In the genomic region with DNA sequence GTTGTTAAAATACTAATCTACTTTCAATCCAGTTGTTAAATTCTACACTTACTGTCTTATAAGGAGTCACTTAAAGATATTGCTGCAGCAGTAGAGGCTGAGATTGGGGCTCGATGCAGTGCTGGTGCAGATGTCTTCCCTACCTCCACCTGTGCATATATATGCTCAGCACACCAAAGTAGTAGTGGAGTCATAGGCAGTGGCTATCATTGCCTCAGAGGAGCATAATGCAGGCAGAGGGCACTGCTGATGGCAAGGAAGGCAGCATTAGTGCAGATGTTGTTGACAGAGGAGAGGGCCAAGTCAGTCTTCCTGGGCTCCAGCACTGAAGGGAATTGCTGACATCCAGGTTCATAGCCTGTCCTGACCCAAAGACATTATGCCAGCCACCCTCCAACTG, we compare ENCODE assay signal across 8 cellular contexts. TPM values are rescaled to one million over a fixed set of nuclear protein-coding genes. Genes with fewer than 3 reads are reported as not detected.
"Had no signal": no experiment of that assay in that cellular context is flagged by ENCODE, and none has a peak within 500 bp of the region (broad histone marks: within the 10 kb centered on the region; RNA-seq: fewer than 3 reads in every experiment).

No MANE protein-coding gene starts in this region.

- DNase-seq: GM23248, GOT3, H7, HFFc6 had no signal

- H3K9ac ChIP-seq: GM23248 had no signal

- H2AFZ ChIP-seq: GM23248 had no signal

- H3K9me3 ChIP-seq: HAP-1 had no signal

- ATAC-seq: HCT116, HepG2 had no signal

- H3K4me1 ChIP-seq: HAP-1 had no signal

- H3K4me3 ChIP-seq: GM23248, HAP-1 had no signal

- H3K36me3 ChIP-seq: HAP-1 had no signal

- H3K27ac ChIP-seq: GM23248, HL-60 had no signal

RNA-seq across cellular contexts. Expression of a gene that starts 35.1 kb away (rescaled TPM):
- total RNA-seq: HepG2 had no signal
- polyA plus RNA-seq: HepG2 had no signal
